In genomic region chr1:236768601-236769000, GRCh38 we compare ENCODE assay signal across 1 cellular context.
TF ChIP-seq lines count a peak whose summit lies in the region.

No MANE protein-coding gene starts in this region.

TF ChIP-seq in HepG2, 621 proteins besides CTCF, POLR2A, EP300 and RAD21:
- TF ChIP-seq ARID5B (CRISPR knock-in tag; IDR thresholded peaks at IDR 0.05), result no peak
